In genomic region chr17:54736573-54736972, GRCh38 we compare ENCODE assay signal across 18 cellular contexts.
DNase-seq lines count a peak whose midpoint lies in the region; ATAC-seq, FAIRE-seq and TF ChIP-seq lines count a peak whose summit lies in the region.
"Had no signal": no experiment of that assay in that cellular context is flagged by ENCODE, and none has a peak within 500 bp of the region (broad histone marks: within the 10 kb centered on the region; RNA-seq: fewer than 3 reads in every experiment).

No MANE protein-coding gene starts in this region.

- peak overlapping the region; percentile 47; the same call in 1 of the 2 replicates for H2AFZ ChIP-seq in DND-41 (ENCODE audit: low read depth, low read length)
- peak overlapping the region; percentile 52; the same call in 1 of the 2 replicates for H2AFZ ChIP-seq in OCI-LY7 (ENCODE audit: low read length)
- H2AFZ ChIP-seq in GM12878 (ENCODE audit: control insufficient read depth, low read depth, low read length) = no peak overlapping the region
- H2AFZ ChIP-seq: GM23248 had no signal

- H3K4me1 Mint-ChIP-seq in activated CD8-positive, alpha-beta T cell treated with anti-CD3 and anti-CD28 coated beads, Interleukin-2, amount 10 ng/mL, durations not matched to agents 7 days and 5 days (ENCODE audit: low read depth) = no peaks in the 10 kb centered on the region
- H3K4me1 Mint-ChIP-seq: CD8-positive, alpha-beta memory T cell had no signal

- no peak for ATAC-seq in DND-41 (ENCODE audit: insufficient read depth, low read depth)
- ATAC-seq in GM12878 = no peak
- no peak for ATAC-seq in GM19467 (IDR thresholded peaks at IDR 0.05; ENCODE audit: unreplicated experiment)
- no peak for ATAC-seq in activated CD8-positive, alpha-beta T cell treated with anti-CD3 and anti-CD28 coated beads, Interleukin-2, amount 10 ng/mL, durations not matched to agents 7 days and 5 days
- ATAC-seq: Panc1 had no signal

- H3K27ac Mint-ChIP-seq in activated CD8-positive, alpha-beta T cell treated with anti-CD3 and anti-CD28 coated beads, Interleukin-2, amount 10 ng/mL, durations not matched to agents 7 days and 5 days = no peak overlapping the region

- peaks cover 2% of the 10 kb centered on the region for H3K36me3 Mint-ChIP-seq in activated CD8-positive, alpha-beta T cell treated with anti-CD3 and anti-CD28 coated beads, Interleukin-2, amount 10 ng/mL, durations not matched to agents 7 days and 5 days (ENCODE audit: low read depth)
- H3K36me3 Mint-ChIP-seq: CD8-positive, alpha-beta memory T cell had no signal

- no peaks in the 10 kb centered on the region for H3K27me3 ChIP-seq in DND-41 (ENCODE audit: insufficient read depth, low read length, poor library complexity)
- H3K27me3 ChIP-seq in GM12878 (replicated peaks in 1 of 2; ENCODE audit: control insufficient read depth in 2 of 2, insufficient read depth in 2 of 2, low read length in 1 of 2) = no peaks in the 10 kb centered on the region
- H3K27me3 ChIP-seq: BLaER1 treated with 17β-estradiol and CSF1 and Interleukin-3, amounts not matched to agents 10 nM and 100 nM had no signal

- no peaks in the 10 kb centered on the region for H3K36me3 ChIP-seq in DND-41 (ENCODE audit: insufficient read depth, low read length)
- no peaks in the 10 kb centered on the region for H3K36me3 ChIP-seq in OCI-LY7 (ENCODE audit: insufficient read depth, low read length)
- no peaks in the 10 kb centered on the region for H3K36me3 ChIP-seq in GM12878 (ENCODE audit: control insufficient read depth in 2 of 2, insufficient read depth in 2 of 2, low read length in 1 of 2)
- H3K36me3 ChIP-seq: BLaER1 treated with 17β-estradiol and CSF1 and Interleukin-3, amounts not matched to agents 10 nM and 100 nM had no signal

- TF ChIP-seq POLR2A in GM12878 (IDR thresholded peaks at IDR 0.05; ENCODE audit: low read depth, low read length) = no peak

- in situ Hi-C loops in GM12878 (cut with MboI) = no loop called here

- no peaks in the 10 kb centered on the region for H3K4me1 ChIP-seq in DND-41 (ENCODE audit: insufficient read depth, low read length)
- no peaks in the 10 kb centered on the region for H3K4me1 ChIP-seq in OCI-LY7 (ENCODE audit: insufficient read depth, low read length, poor library complexity, severe bottlenecking)
- H3K4me1 ChIP-seq in GM12878 (ENCODE audit: control insufficient read depth, insufficient read depth, low read length) = no peaks in the 10 kb centered on the region
- H3K4me1 ChIP-seq: BLaER1 treated with 17β-estradiol and CSF1 and Interleukin-3, amounts not matched to agents 10 nM and 100 nM had no signal

- no peaks in the 10 kb centered on the region for H3K9me2 ChIP-seq in OCI-LY7 (ENCODE audit: insufficient read depth, low read length)
- H3K9me2 ChIP-seq: SK-N-SH had no signal

- POLR2A ChIA-PET in OCI-LY7 (lab: Charles Lee) (no interaction called here), GM12878 (lab: Charles Lee) (no interaction called here)
- POLR2A ChIA-PET in activated CD8-positive, alpha-beta T cell treated with anti-CD3 and anti-CD28 coated beads, Interleukin-2, amount 10 ng/mL, durations not matched to agents 7 days and 5 days (lab: Charles Lee) = no interaction called here

- no peak for DNase-seq in DND-41
- peak; percentile 8 for DNase-seq in Jurkat, Clone E6-1 (ENCODE audit: low read depth, low spot score)
- peak; percentile 0 for DNase-seq in OCI-LY7 (ENCODE audit: low spot score)
- DNase-seq in GM12878 (ENCODE audit: low read depth, low spot score) = no peak
- DNase-seq in NCI-H1436 treated with DMSO at 0.1 percent for 48 hours (lab: John Stamatoyannopoulos, UW) = no peak
- no peak for DNase-seq in CD1c-positive myeloid dendritic cell (ENCODE audit: extremely low spot score)
- DNase-seq in activated CD8-positive, alpha-beta T cell treated with anti-CD3 and anti-CD28 coated beads, Interleukin-2, amount 10 ng/mL, durations not matched to agents 7 days and 5 days = no peak
- DNase-seq: CD8-positive, alpha-beta memory T cell; GDM1; GM23248; HCEC 1CT; NCI-H1092; NCI-H2081 treated with DMSO at 0.1 percent for 48 hours; SHP77; SK-N-SH had no signal

- TF ChIP-seq EP300 in GM12878 (IDR thresholded peaks at IDR 0.05; ENCODE audit: borderline replicate concordance in 1 of 2, control insufficient read depth in 1 of 2, low read depth in 2 of 2, low read length in 2 of 2) = no peak

- H3K4me3 ChIP-seq in DND-41 (ENCODE audit: low read depth in 1 of 2, low read length in 2 of 2) = no peak overlapping the region
- no peak overlapping the region for H3K4me3 ChIP-seq in Jurkat, Clone E6-1 (ENCODE audit: low read length)
- no peak overlapping the region for H3K4me3 ChIP-seq in OCI-LY7 (ENCODE audit: low read depth, low read length, poor library complexity, severe bottlenecking)
- H3K4me3 ChIP-seq in GM12878 = no peak overlapping the region
- H3K4me3 ChIP-seq: BLaER1 treated with 17β-estradiol and CSF1 and Interleukin-3, amounts not matched to agents 10 nM and 100 nM; GM23248 had no signal

- H4K20me1 ChIP-seq in DND-41 (ENCODE audit: insufficient read depth, low read length) (no peaks in the 10 kb centered on the region), OCI-LY7 (ENCODE audit: insufficient read depth, low read length) (no peaks in the 10 kb centered on the region), GM12878 (ENCODE audit: control insufficient read depth, insufficient read depth) (no peaks in the 10 kb centered on the region)
- H4K20me1 ChIP-seq: BLaER1 treated with 17β-estradiol and CSF1 and Interleukin-3, amounts not matched to agents 10 nM and 100 nM had no signal

- BruUV-seq in OCI-LY7 (replicated peaks; lab: Mats Ljungman, UMichigan) = no TSS peak
- no TSS peak for BruUV-seq in GM12878 (replicated peaks; lab: Mats Ljungman, UMichigan)

- CTCF ChIA-PET in OCI-LY7 (lab: Charles Lee; ENCODE audit: unreplicated experiment) (no interaction called here), GM12878 (lab: Yijun Ruan, JAX) (no interaction called here)
- CTCF ChIA-PET in activated CD8-positive, alpha-beta T cell treated with anti-CD3 and anti-CD28 coated beads, Interleukin-2, amount 10 ng/mL, durations not matched to agents 7 days and 5 days (lab: Charles Lee) = no interaction called here

- FAIRE-seq in GM12878 (lab: Jason Lieb, UNC) = no peak

- H3K4me3 Mint-ChIP-seq in activated CD8-positive, alpha-beta T cell treated with anti-CD3 and anti-CD28 coated beads, Interleukin-2, amount 10 ng/mL, durations not matched to agents 7 days and 5 days = no peak overlapping the region

- no peaks in the 10 kb centered on the region for H3K9me3 ChIP-seq in DND-41 (ENCODE audit: insufficient read depth, low read length, severe bottlenecking)
- H3K9me3 ChIP-seq in OCI-LY7 (ENCODE audit: low read length) = no peaks in the 10 kb centered on the region
- no peaks in the 10 kb centered on the region for H3K9me3 ChIP-seq in GM12878 (replicated peaks; ENCODE audit: control insufficient read depth, insufficient read depth, low read length)

- H3K79me2 ChIP-seq in DND-41 (ENCODE audit: insufficient read depth, low read length) = no peaks in the 10 kb centered on the region
- H3K79me2 ChIP-seq in OCI-LY7 (ENCODE audit: insufficient read depth, low read depth, low read length) = no peaks in the 10 kb centered on the region
- no peaks in the 10 kb centered on the region for H3K79me2 ChIP-seq in GM12878 (ENCODE audit: control insufficient read depth, insufficient read depth, low read length)

- intact Hi-C loops in OCI-LY7 (cut with micrococcal nuclease; ENCODE audit: unreplicated experiment) (no loop called here), GM12878 (cut with micrococcal nuclease; ENCODE audit: unreplicated experiment) (no loop called here)

- no peak for TF ChIP-seq CTCF in DND-41 (IDR thresholded peaks at IDR 0.05; ENCODE audit: borderline replicate concordance, extremely low read depth, low read length, poor library complexity, severe bottlenecking)
- no peak for TF ChIP-seq CTCF in OCI-LY7 (conservative IDR thresholded peaks at IDR 0.05; ENCODE audit: low read length)
- no peak for TF ChIP-seq CTCF in GM12878 (IDR thresholded peaks at IDR 0.05 in 2 of 3, conservative IDR thresholded peaks at IDR 0.05 in 1 of 3; ENCODE audit: control insufficient read depth in 2 of 3, extremely low read depth in 1 of 3, insufficient read depth in 1 of 3, low read depth in 3 of 3, low read length in 3 of 3)

- peaks cover 2% of the 10 kb centered on the region for H3K27me3 Mint-ChIP-seq in activated CD8-positive, alpha-beta T cell treated with anti-CD3 and anti-CD28 coated beads, Interleukin-2, amount 10 ng/mL, durations not matched to agents 7 days and 5 days (ENCODE audit: low read depth)

- SMC1A ChIA-PET in GM12878 (lab: Charles Lee; ENCODE audit: uncharacterized antibody, unreplicated experiment) = no interaction called here

- H3K4me2 ChIP-seq in DND-41 (ENCODE audit: insufficient read depth, low read length) (peak overlapping the region; percentile 30; the same call in 1 of the 2 replicates), OCI-LY7 (ENCODE audit: low read length) (no peak overlapping the region), GM12878 (ENCODE audit: control insufficient read depth, insufficient read depth) (no peak overlapping the region)
- H3K4me2 ChIP-seq: BLaER1 treated with 17β-estradiol and CSF1 and Interleukin-3, amounts not matched to agents 10 nM and 100 nM; SK-N-SH had no signal

- no peak for TF ChIP-seq RAD21 in GM12878 (IDR thresholded peaks at IDR 0.05; ENCODE audit: insufficient read depth, low read depth, low read length)

- RAD21 ChIA-PET in GM12878 (lab: Charles Lee; ENCODE audit: unreplicated experiment) = no interaction called here

- H3K27ac ChIP-seq in DND-41 (ENCODE audit: low read length) (no peak overlapping the region), OCI-LY7 (ENCODE audit: low read depth, low read length, poor library complexity, severe bottlenecking) (no peak overlapping the region), GM12878 (ENCODE audit: control insufficient read depth, insufficient read depth) (no peak overlapping the region)
- H3K27ac ChIP-seq: BLaER1 treated with 17β-estradiol and CSF1 and Interleukin-3, amounts not matched to agents 10 nM and 100 nM; GM23248 had no signal

- H3K9me3 Mint-ChIP-seq in activated CD8-positive, alpha-beta T cell treated with anti-CD3 and anti-CD28 coated beads, Interleukin-2, amount 10 ng/mL, durations not matched to agents 7 days and 5 days (ENCODE audit: insufficient read depth) = no peaks in the 10 kb centered on the region

- H3K9ac ChIP-seq in DND-41 (ENCODE audit: low read depth, low read length) = no peak overlapping the region
- H3K9ac ChIP-seq in GM12878 (ENCODE audit: control insufficient read depth, insufficient read depth, low read length) = no peak overlapping the region
- H3K9ac ChIP-seq: BLaER1 treated with 17β-estradiol and CSF1 and Interleukin-3, amounts not matched to agents 10 nM and 100 nM; GM23248; SK-N-SH had no signal

TF ChIP-seq in GM12878, 131 proteins besides CTCF, POLR2A, EP300 and RAD21:
- TF ChIP-seq GABPA (IDR thresholded peaks at IDR 0.05; ENCODE audit: low read depth) = 0 out of 2 replicates have a peak, but pooled peaks have one; percentile 40
- TF ChIP-seq POLR2AphosphoS5 (IDR thresholded peaks at IDR 0.05; ENCODE audit: low read length) = no peak

Comparison
In these comparisons a context has a peak if more than half of its experiments do, and no peak if none do; other contexts are left out.
1. DNase-seq: peak in Jurkat, Clone E6-1 (single experiment) and OCI-LY7 (single experiment); none in DND-41 (single experiment), GM12878 (single experiment), NCI-H1436 treated with DMSO at 0.1 percent for 48 hours (single experiment), CD1c-positive myeloid dendritic cell (single experiment) and activated CD8-positive, alpha-beta T cell treated with anti-CD3 and anti-CD28 coated beads, Interleukin-2, amount 10 ng/mL, durations not matched to agents 7 days and 5 days (single experiment).